ENCODE assay signal across 21 cellular contexts in the genomic region with DNA sequence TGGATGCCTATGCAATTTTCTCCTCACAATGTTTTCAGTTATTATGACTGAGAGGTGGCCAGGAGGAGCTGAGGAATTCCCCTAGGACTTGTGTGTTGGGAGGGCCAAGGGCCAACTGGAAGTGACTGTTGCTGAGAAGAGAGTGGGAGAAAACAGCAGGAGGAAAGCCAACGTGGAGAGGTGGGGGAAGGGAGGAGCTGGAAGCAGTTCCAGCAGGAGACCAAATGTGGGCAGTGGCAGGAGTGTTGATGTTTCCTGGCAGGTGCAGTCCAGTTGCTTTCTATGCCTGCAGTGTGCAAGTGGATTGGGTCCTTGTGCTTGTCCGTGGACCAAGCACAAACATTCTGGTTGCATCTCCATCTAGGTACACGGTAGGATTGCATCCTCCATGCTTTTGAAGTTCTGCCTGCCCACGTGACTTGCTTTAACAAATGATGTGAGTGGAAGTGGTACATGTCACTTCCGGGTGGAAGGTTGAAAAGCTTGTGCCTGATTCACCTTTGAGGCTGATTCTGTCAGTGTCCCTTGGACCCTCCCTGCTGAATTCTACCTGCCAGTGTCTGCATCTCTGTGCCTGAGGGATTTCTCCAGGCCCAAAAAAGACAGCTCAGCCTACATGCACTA. TPM values are rescaled to one million over a fixed set of nuclear protein-coding genes. Genes with fewer than 3 reads are reported as not detected.
DNase-seq lines count a peak whose midpoint lies in the region; ATAC-seq, FAIRE-seq and TF ChIP-seq lines count a peak whose summit lies in the region.
"Had no signal": no experiment of that assay in that cellular context is flagged by ENCODE, and none has a peak within 500 bp of the region (broad histone marks: within the 10 kb centered on the region; RNA-seq: fewer than 3 reads in every experiment).

No MANE protein-coding gene starts in this region.

- peak; percentile 31 for FAIRE-seq in HTR-8/SVneo (lab: Jason Lieb, UNC)

- no peak overlapping the region for H4K8ac ChIP-seq in H9 (replicated peaks; ENCODE audit: insufficient read length, low read depth, low read length)

- no peaks in the 10 kb centered on the region for H3K36me3 ChIP-seq in SJCRH30

- no peak overlapping the region for H2AFZ ChIP-seq in H9 (ENCODE audit: low read length)
- H2AFZ ChIP-seq: GM23338 had no signal

- H2BK20ac ChIP-seq in H9 (ENCODE audit: low read depth, low read length, poor library complexity, severe bottlenecking): no peak overlapping the region

- H3K4me1 ChIP-seq in H9 (ENCODE audit: insufficient read depth, low read length) (no peaks in the 10 kb centered on the region), SJCRH30 (no peaks in the 10 kb centered on the region)

- no peaks in the 10 kb centered on the region for H3K79me2 ChIP-seq in H9 (ENCODE audit: insufficient read depth, low read length)

- H3K36me3 Mint-ChIP-seq in H9 (ENCODE audit: insufficient read depth in 1 of 3, low read depth in 3 of 3) (no peaks in the 10 kb centered on the region; a peak in 1 of 7 replicates), glutamatergic neuron (ENCODE audit: unreplicated experiment) (peaks cover 9% of the 10 kb centered on the region)
- H3K36me3 Mint-ChIP-seq: CD4-positive, CD25-positive, alpha-beta regulatory T cell had no signal

- no peaks in the 10 kb centered on the region for H4K20me1 ChIP-seq in H9 (ENCODE audit: control insufficient read depth, insufficient read depth, insufficient read length)

- H3K4me2 ChIP-seq in H9 (ENCODE audit: insufficient read depth, insufficient read length, low read length): no peak overlapping the region
- H3K4me2 ChIP-seq: GM23338 had no signal

- no peak overlapping the region for H3K4me3 ChIP-seq in SJCRH30
- H3K4me3 ChIP-seq: GM23338 had no signal

- H3T11ph ChIP-seq in H9 (ENCODE audit: low read length): no peak overlapping the region

- no peak overlapping the region for H2BK15ac ChIP-seq in H9 (ENCODE audit: low read depth, low read length)

- H4K91ac ChIP-seq in H9 (ENCODE audit: insufficient read length, low read depth, low read length): no peak overlapping the region

- no peak overlapping the region for H3K18ac ChIP-seq in H9 (ENCODE audit: insufficient read length, low read depth, low read length)

- no peaks in the 10 kb centered on the region for H3K23me2 ChIP-seq in H9 (ENCODE audit: insufficient read length, low read depth, low read length, poor library complexity, severe bottlenecking)

- H3K27ac Mint-ChIP-seq in H9 (no peak overlapping the region), glutamatergic neuron (ENCODE audit: unreplicated experiment) (no peak overlapping the region)
- H3K27ac Mint-ChIP-seq: B cell, GM23338 had no signal

- H2BK12ac ChIP-seq in H9 (ENCODE audit: insufficient read length, low read depth, low read length): no peak overlapping the region

- DNase-seq in H9 (peak; percentile 13), HTR-8/SVneo (ENCODE audit: insufficient read length, low spot score) (no peak), SJCRH30 (peak; percentile 30 to 62), posterior vena cava (ENCODE audit: low spot score) (peak; percentile 7), glutamatergic neuron (no peak), HuH-7 (ENCODE audit: low spot score) (no peak)
- DNase-seq: CD4-positive, CD25-positive, alpha-beta regulatory T cell; DMS153; KG1; NCI-H146; NCI-H2171; NCI-H524 treated with DMSO at 0.1 percent for 48 hours had no signal

- no peak overlapping the region for H2AK5ac ChIP-seq in H9 (ENCODE audit: insufficient read length, low read length)

- no peaks in the 10 kb centered on the region for H3K27me3 ChIP-seq in H9 (ENCODE audit: insufficient read depth, low read length)
- H3K27me3 ChIP-seq in SJCRH30: no peaks in the 10 kb centered on the region; the same call in 1 of the 2 replicates

- no peak overlapping the region for H3K27ac ChIP-seq in H9 (ENCODE audit: insufficient read length, low read depth, low read length)
- no peak overlapping the region for H3K27ac ChIP-seq in SJCRH30
- H3K27ac ChIP-seq: HL-60 had no signal

- H3K9me3 ChIP-seq in H9 (ENCODE audit: control insufficient read depth, low read depth, low read length): no peaks in the 10 kb centered on the region
- H3K9me3 ChIP-seq in SJCRH30 (replicated peaks): 0 out of 2 replicates have a peak, but pooled peaks cover 1% of the 10 kb centered on the region

- peaks cover 15 to 17% of the 10 kb centered on the region in 2 experiments; a peak in 4 of 5 replicates for H3K9me3 Mint-ChIP-seq in H9
- H3K9me3 Mint-ChIP-seq in glutamatergic neuron (ENCODE audit: unreplicated experiment): peaks cover 3% of the 10 kb centered on the region

- H3K23ac ChIP-seq in H9 (ENCODE audit: insufficient read length, low read depth, low read length): no peak overlapping the region

- H3K14ac ChIP-seq in H9 (ENCODE audit: insufficient read depth, low read length): no peak overlapping the region

- H3K4me1 Mint-ChIP-seq in H9 (peaks cover 2% of the 10 kb centered on the region in 2 experiments; a peak in 2 of 4 replicates), glutamatergic neuron (ENCODE audit: low read depth, unreplicated experiment) (no peaks in the 10 kb centered on the region)
- H3K4me1 Mint-ChIP-seq: B cell; CD4-positive, CD25-positive, alpha-beta regulatory T cell; GM23338 had no signal

- peaks cover 83% of the 10 kb centered on the region for H3K27me3 Mint-ChIP-seq in H9 (ENCODE audit: low read depth)
- peaks cover 9% of the 10 kb centered on the region for H3K27me3 Mint-ChIP-seq in glutamatergic neuron (ENCODE audit: unreplicated experiment)

- no peak overlapping the region for H3K4ac ChIP-seq in H9 (ENCODE audit: low read depth, low read length)

- H2BK120ac ChIP-seq in H9 (ENCODE audit: low read depth, low read length, poor library complexity, severe bottlenecking): no peak overlapping the region

- no peak for ATAC-seq in GM19395 (IDR thresholded peaks at IDR 0.05; ENCODE audit: unreplicated experiment)
- ATAC-seq: GM23338, SK-N-SH treated with all-trans-retinoic acid at 6 μM for 48 hours had no signal

- TF ChIP-seq CTCF in H9 (conservative IDR thresholded peaks at IDR 0.05): no peak
- TF ChIP-seq CTCF in glutamatergic neuron (IDR thresholded peaks at IDR 0.05; ENCODE audit: partially characterized antibody, unreplicated experiment): no peak

- no peak overlapping the region for H3K56ac ChIP-seq in H9 (ENCODE audit: insufficient read length, low read depth, low read length)

- no peak overlapping the region for H4K5ac ChIP-seq in H9 (ENCODE audit: insufficient read length, low read depth, low read length)

- intact Hi-C loops in posterior vena cava (cut with DNase I): no loop called here

- no peaks in the 10 kb centered on the region for H3K79me1 ChIP-seq in H9 (ENCODE audit: insufficient read depth, low read depth, low read length, poor library complexity, severe bottlenecking)

- no peak overlapping the region for H3K9ac ChIP-seq in H9 (ENCODE audit: extremely low read depth, insufficient read length, low read length)

- no CpG with 5 or more reads among the region's 5 CpGs for WGBS in H9 (ENCODE audit: extremely low coverage, insufficient read length, low lambda C conversion rate)

- H2BK5ac ChIP-seq in H9 (ENCODE audit: insufficient read length, low read length): no peak overlapping the region

- no peak overlapping the region for H3K4me3 Mint-ChIP-seq in H9
- H3K4me3 Mint-ChIP-seq in glutamatergic neuron (ENCODE audit: unreplicated experiment): no peak overlapping the region
- H3K4me3 Mint-ChIP-seq: B cell; CD4-positive, CD25-positive, alpha-beta regulatory T cell; GM23338 had no signal

RNA-seq across cellular contexts. Expression of a gene that starts 54.7 kb away (rescaled TPM):
- total RNA-seq in H9 (2021) (0.42 and 0.52 TPM in 2 replicates), posterior vena cava (not detected), glutamatergic neuron (ENCODE audit: unreplicated experiment) (0.71 TPM)
- not detected in 2 replicates for total RNA-seq in SJCRH30 (2014; rRNA removed; shearing (Covaris generic))
- total RNA-seq: B cell; Caco-2; CD4-positive, CD25-positive, alpha-beta regulatory T cell; M059J; OCI-LY7; T-helper 1 cell treated with Interleukin-12 subunit alpha and Interleukin-12 subunit beta and Interleukin-4 antibody, amounts not matched to agents 30 ng/mL and 1 ng/mL, for 36 hours had no signal

Comparison
In these comparisons a context has a peak if more than half of its experiments do, and no peak if none do; other contexts are left out.
1. DNase-seq: peak in H9 (single experiment), SJCRH30 (2 of 2) and posterior vena cava (single experiment); none in HTR-8/SVneo (single experiment), glutamatergic neuron (single experiment) and HuH-7 (single experiment).